Comparison of ENCODE assay signal across 14 cellular contexts in the genomic region with DNA sequence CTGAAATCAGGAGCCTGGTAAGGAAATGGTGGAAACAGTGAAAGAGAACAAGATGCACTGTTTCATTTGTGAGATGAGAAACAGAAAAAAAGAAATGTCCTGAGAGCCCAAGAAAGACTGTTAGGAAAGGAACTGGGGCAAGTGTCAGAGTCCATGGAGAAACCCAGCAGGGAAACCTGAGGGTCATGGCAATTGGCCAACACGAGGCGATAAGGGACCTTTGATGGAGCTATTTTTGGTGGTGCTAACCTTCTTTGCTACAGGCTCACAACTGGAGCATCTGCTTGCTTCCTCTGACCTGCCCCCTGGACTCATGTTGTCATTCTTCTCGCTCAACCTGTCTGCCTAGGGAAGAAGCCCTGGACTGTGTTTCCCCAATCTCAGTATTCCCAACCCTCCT. TPM values are rescaled to one million over a fixed set of nuclear protein-coding genes. Genes with fewer than 3 reads are reported as not detected.
"Had no signal": no experiment of that assay in that cellular context is flagged by ENCODE, and none has a peak within 500 bp of the region (broad histone marks: within the 10 kb centered on the region; RNA-seq: fewer than 3 reads in every experiment).

No MANE protein-coding gene starts in this region.

- H3K36me3 ChIP-seq: esophagus muscularis mucosa, tibial nerve, vagina, WERI-Rb-1 had no signal

- H3K27me3 ChIP-seq: tibial nerve, vagina had no signal

- H3K4me3 ChIP-seq: coronary artery, esophagus muscularis mucosa, tibial nerve, vagina had no signal

- ATAC-seq: activated CD4-positive, alpha-beta T cell treated with anti-CD3 and anti-CD28 coated beads for 36 hours; activated CD8-positive, alpha-beta memory T cell treated with anti-CD3 and anti-CD28 coated beads, Interleukin-2, amount 10 ng/mL, durations not matched to agents 7 days and 5 days; stimulated activated memory B cell treated with anti-CD40 and anti-IgM and Interleukin-4, amounts not matched to agents 10 μg/mL and 1 μg/mL and 100 μg/mL, for 72 hours; T-cell had no signal

- H3K27ac ChIP-seq: coronary artery, esophagus muscularis mucosa, tibial nerve, vagina, WERI-Rb-1 had no signal

- H3K9me3 ChIP-seq: esophagus muscularis mucosa, tibial nerve, vagina had no signal

- DNase-seq: activated CD4-positive, alpha-beta memory T cell treated with anti-CD3 and anti-CD28 coated beads for 36 hours; activated CD4-positive, alpha-beta T cell treated with anti-CD3 and anti-CD28 coated beads for 36 hours; activated CD8-positive, alpha-beta memory T cell treated with anti-CD3 and anti-CD28 coated beads, Interleukin-2, amount 10 ng/mL, durations not matched to agents 7 days and 5 days; activated naive CD4-positive, alpha-beta T cell treated with anti-CD3 and anti-CD28 coated beads, Interleukin-2, amount 50 U/mL, for 16 hours; activated T-cell treated with anti-CD3 and anti-CD28 coated beads, Interleukin-2, amount 50 U/mL, for 24 hours; stimulated activated CD4-positive, alpha-beta T cell treated with anti-CD3 and anti-CD28 coated beads, Interleukin-2, amount 100 ng/mL, for 48 hours; T-cell; T1000; WERI-Rb-1 had no signal

RNA-seq across cellular contexts. Expression of a gene that starts 49.4 kb away (rescaled TPM):
- total RNA-seq: activated CD4-positive, alpha-beta memory T cell treated with anti-CD3 and anti-CD28 coated beads for 36 hours; activated CD4-positive, alpha-beta T cell treated with anti-CD3 and anti-CD28 coated beads for 36 hours; activated CD8-positive, alpha-beta memory T cell treated with anti-CD3 and anti-CD28 coated beads, Interleukin-2, amount 10 ng/mL, durations not matched to agents 7 days and 5 days had no signal
